11 cellular contexts compared by ENCODE assay signal in genomic region chr20:14005996-14006395, GRCh38. TPM values are rescaled to one million over a fixed set of nuclear protein-coding genes. Genes with fewer than 3 reads are reported as not detected.
"Had no signal": no experiment of that assay in that cellular context is flagged by ENCODE, and none has a peak within 500 bp of the region (broad histone marks: within the 10 kb centered on the region; RNA-seq: fewer than 3 reads in every experiment).

No MANE protein-coding gene starts in this region.

- ATAC-seq: GM23338, HCT116 had no signal

- H3K4me3 ChIP-seq: GM23248, GM23338, HAP-1 had no signal

- H3K36me3 ChIP-seq: HAP-1 had no signal

- H3K4me1 ChIP-seq: HAP-1 had no signal

- H3K27ac ChIP-seq: GM23248 had no signal

- H3K9me3 ChIP-seq: HAP-1 had no signal

- DNase-seq: GM23248, GOT3, H7, H9, HCEC 1CT, HFFc6 had no signal

RNA-seq across cellular contexts. Expression of gene SEL1L2, which starts 15.6 kb away (rescaled TPM):
- total RNA-seq: GM23248, GM23338, H1, H4, H7, H9 had no signal
